In the genomic region with DNA sequence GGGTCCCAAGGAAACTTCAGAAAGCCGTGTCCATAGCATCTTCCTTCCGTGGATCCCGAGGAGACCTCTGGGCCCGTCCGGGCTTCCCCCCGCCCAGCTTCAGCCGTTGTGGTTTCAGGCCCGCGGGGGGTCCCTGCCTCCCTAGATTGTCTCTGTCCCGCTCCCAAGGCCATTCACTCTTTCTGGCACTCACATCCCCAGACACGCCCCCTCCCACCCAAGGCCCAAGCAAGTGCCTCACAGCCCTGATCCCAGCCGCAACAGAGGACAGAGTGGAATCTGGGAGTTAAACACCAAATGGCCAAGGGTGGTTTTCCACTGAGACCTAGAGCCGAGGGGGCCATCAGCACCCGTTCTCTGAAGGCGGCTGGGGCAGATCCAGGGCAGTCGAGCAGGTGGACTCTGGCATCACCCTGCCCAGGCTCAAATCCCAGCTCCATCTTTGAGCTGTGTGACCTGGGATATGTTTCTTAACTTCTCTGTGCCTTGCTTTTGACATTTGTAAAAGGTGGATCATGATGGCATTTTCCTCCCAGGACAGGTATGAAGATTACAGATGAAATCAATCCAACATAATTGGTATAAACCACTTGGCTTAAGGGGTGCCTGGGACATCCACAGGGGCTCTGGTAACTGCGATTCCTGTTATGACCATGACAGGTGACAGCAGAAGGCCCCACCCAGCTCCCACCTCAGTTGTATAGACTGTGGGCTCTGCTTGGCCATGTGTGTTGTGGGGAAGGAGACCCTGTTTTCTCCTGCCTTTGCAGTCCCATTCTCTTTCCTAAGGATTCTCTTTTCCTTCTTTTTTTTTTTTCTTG, we compare ENCODE assay signal across 22 cellular contexts. TPM values are rescaled to one million over a fixed set of nuclear protein-coding genes. Genes with fewer than 3 reads are reported as not detected.
DNase-seq lines count a peak whose midpoint lies in the region; ATAC-seq and TF ChIP-seq lines count a peak whose summit lies in the region.
"Had no signal": no experiment of that assay in that cellular context is flagged by ENCODE, and none has a peak within 500 bp of the region (broad histone marks: within the 10 kb centered on the region; RNA-seq: fewer than 3 reads in every experiment).

No MANE protein-coding gene starts in this region.

- no peak for TF ChIP-seq EP300 in gastroesophageal sphincter (IDR thresholded peaks at IDR 0.05)

- H3K27ac ChIP-seq in gastroesophageal sphincter (peak overlapping the region in 3 of 4 donors; percentile 41 to 74 (median 64)), gastrocnemius medialis (peak overlapping the region; percentile 58 to 82 (median 71))
- H3K27ac ChIP-seq: hepatocyte, SK-N-MC, thyroid gland had no signal

- TF ChIP-seq POLR2A in GM18526 (IDR thresholded peaks at IDR 0.05; ENCODE audit: extremely low read depth, insufficient read length) (peak; percentile 1), NB4 (IDR thresholded peaks at IDR 0.05; ENCODE audit: extremely low read depth, insufficient read length) (no peak), gastroesophageal sphincter (IDR thresholded peaks at IDR 0.05) (no peak), gastrocnemius medialis (IDR thresholded peaks at IDR 0.05) (no peak), lower leg skin (IDR thresholded peaks at IDR 0.05) (no peak)

- no peaks in the 10 kb centered on the region for H3K36me3 ChIP-seq in gastroesophageal sphincter
- no peaks in the 10 kb centered on the region for H3K36me3 ChIP-seq in gastrocnemius medialis
- H3K36me3 ChIP-seq: thyroid gland had no signal

- in situ Hi-C loops in gastrocnemius medialis (cut with MboI; ENCODE audit: low sequenced_read_pairs in 4 of 4) = no loop called here

- H3K9me3 ChIP-seq in gastroesophageal sphincter = no peaks in the 10 kb centered on the region
- H3K9me3 ChIP-seq in gastrocnemius medialis = no peaks in the 10 kb centered on the region
- H3K9me3 ChIP-seq: thyroid gland had no signal

- DNase-seq in NB4 (ENCODE audit: low read depth) = peak; percentile 71
- DNase-seq in gastrocnemius medialis = no peak
- no peak for DNase-seq in stimulated activated CD4-positive, alpha-beta T cell treated with anti-CD3 and anti-CD28 coated beads, Interleukin-4, amount 100 ng/mL, for 1 hour
- no peak for DNase-seq in H4 (ENCODE audit: low spot score)
- no peak for DNase-seq in lower leg skin (ENCODE audit: low spot score in 2 of 2)
- DNase-seq: activated CD4-positive, CD25-positive, alpha-beta regulatory T cell treated with anti-CD3 and anti-CD28 coated beads, Interleukin-2, amount 50 U/mL, for 72 hours; activated CD8-positive, alpha-beta memory T cell treated with anti-CD3 and anti-CD28 coated beads for 24 hours; activated naive CD8-positive, alpha-beta T cell treated with anti-CD3 and anti-CD28 coated beads for 36 hours; cortex of kidney; DND-41; NCI-H82; stimulated activated CD8-positive, alpha-beta memory T cell treated with anti-CD3 and anti-CD28 coated beads, Interleukin-4, amount 100 ng/mL, for 48 hours; T-helper 9 cell; thyroid gland had no signal

- WGBS in gastroesophageal sphincter (ENCODE audit: low coverage in 1 of 2), 2 donors = 71 to 87% methylated on average over 3 to 7 of the region's 17 CpGs
- WGBS in lower leg skin, 2 donors = 69 to 70% methylated on average over 17 of the region's 17 CpGs

- H3K27me3 ChIP-seq in gastroesophageal sphincter (no peaks in the 10 kb centered on the region), gastrocnemius medialis (peaks cover 0 to 2% (median 0%) of the 10 kb centered on the region in 3 donors)
- H3K27me3 ChIP-seq: hepatocyte, thyroid gland had no signal

- H3K4me3 ChIP-seq in NB4 (ENCODE audit: low read depth, low read length) (no peak overlapping the region), gastroesophageal sphincter (no peak overlapping the region), gastrocnemius medialis (no peak overlapping the region), lower leg skin (ENCODE audit: low read depth, poor library complexity, severe bottlenecking) (no peak overlapping the region)
- H3K4me3 ChIP-seq: hepatocyte, SK-N-MC, thyroid gland had no signal

- intact Hi-C loops in gastrocnemius medialis (cut with DNase I; ENCODE audit: low total_unique reads) (no loop called here), lower leg skin (cut with DNase I; ENCODE audit: low total_unique reads) (no loop called here)

- TF ChIP-seq CTCF in NB4 (IDR thresholded peaks at IDR 0.05; ENCODE audit: low read depth, low read length) (no peak), gastroesophageal sphincter (IDR thresholded peaks at IDR 0.05) (no peak), gastrocnemius medialis (IDR thresholded peaks at IDR 0.05 in 4 of 5, conservative IDR thresholded peaks at IDR 0.05 in 1 of 5) (no peak), lower leg skin (IDR thresholded peaks at IDR 0.05) (no peak)

- peaks cover 0 to 53% (median 11%) of the 10 kb centered on the region in 3 donors for H3K4me1 ChIP-seq in gastroesophageal sphincter
- H3K4me1 ChIP-seq in gastrocnemius medialis = peaks cover 12 to 25% of the 10 kb centered on the region in 2 donors

- ATAC-seq in gastroesophageal sphincter = no peak
- no peak for ATAC-seq in gastrocnemius medialis
- no peak for ATAC-seq in GM21447 (IDR thresholded peaks at IDR 0.05; ENCODE audit: unreplicated experiment)
- ATAC-seq: naive thymus-derived CD8-positive, alpha-beta T cell had no signal

RNA-seq across cellular contexts. Expression of a gene that starts 48.1 kb away (rescaled TPM):
- total RNA-seq in gastroesophageal sphincter (not detected), gastrocnemius medialis (not detected), lower leg skin (not detected)
- total RNA-seq in H4 (2014; rRNA removed; shearing (Covaris generic)) = not detected in 2 replicates
- total RNA-seq: activated naive CD8-positive, alpha-beta T cell treated with anti-CD3 and anti-CD28 coated beads for 36 hours; endothelial cell of umbilical vein; hepatocyte; M059J; naive thymus-derived CD8-positive, alpha-beta T cell had no signal
